In the genomic region with DNA sequence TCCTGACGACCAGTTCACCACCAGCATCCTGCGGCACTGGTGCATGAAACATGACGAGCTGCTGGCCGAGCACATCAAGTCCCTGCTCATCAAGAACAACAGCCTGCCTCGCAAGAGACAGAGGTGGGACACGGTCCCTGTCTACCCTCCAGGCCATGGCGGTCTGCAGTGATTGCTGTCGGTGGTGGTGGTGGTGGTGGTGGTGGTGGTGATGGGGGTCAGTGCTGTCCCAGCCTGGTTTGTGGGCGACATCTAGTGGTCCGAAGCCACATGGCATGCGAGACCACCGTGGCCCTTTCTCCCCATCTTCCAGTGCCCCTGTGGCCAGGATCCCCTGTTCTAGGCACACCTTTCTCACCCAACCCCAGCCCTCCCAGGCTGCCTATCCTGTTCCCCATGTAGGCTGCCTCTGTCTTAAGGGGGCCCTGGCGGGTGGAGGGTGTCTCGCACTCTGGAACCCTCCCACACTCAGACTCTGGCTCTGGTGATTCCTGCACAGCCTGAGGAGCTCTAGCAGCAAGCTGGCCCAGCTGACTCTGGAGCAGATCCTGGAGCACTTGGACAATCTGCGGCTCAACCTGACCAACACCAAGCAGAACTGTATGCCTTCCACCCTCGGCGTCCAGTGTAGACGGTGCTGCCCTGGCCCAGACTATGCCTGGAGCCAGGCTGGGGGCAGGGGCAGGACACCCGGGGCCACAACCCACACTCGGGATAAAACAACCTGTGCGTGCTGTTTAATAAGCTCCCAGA, we compare ENCODE assay signal across 7 cellular contexts. TPM values are rescaled to one million over a fixed set of nuclear protein-coding genes. Genes with fewer than 3 reads are reported as not detected.
DNase-seq lines count a peak whose midpoint lies in the region; ATAC-seq, FAIRE-seq and TF ChIP-seq lines count a peak whose summit lies in the region.

No MANE protein-coding gene starts in this region.

- H3K36me3 ChIP-seq in PC-9 (ENCODE audit: low read depth) (peaks cover 9% of the 10 kb centered on the region; the same call in 1 of the 2 replicates), spleen (peaks cover 3 to 65% (median 45%) of the 10 kb centered on the region in 6 donors)

- 0 out of 2 replicates have a peak, but pooled peaks cover 4% of the 10 kb centered on the region for H4K20me1 ChIP-seq in PC-9 (ENCODE audit: insufficient read depth)

- no peak for TF ChIP-seq POLR2A in spleen (IDR thresholded peaks at IDR 0.05)

- 74 to 88% (median 81%) methylated on average over 19 to 21 of the region's 21 CpGs for WGBS in spleen, 5 donors

- no TSS peak for BruUV-seq in PC-9 (replicated peaks; lab: Mats Ljungman, UMichigan)

- ATAC-seq in GM19455 (IDR thresholded peaks at IDR 0.05; ENCODE audit: unreplicated experiment) (no peak), HG03108 (IDR thresholded peaks at IDR 0.05; ENCODE audit: unreplicated experiment) (no peak)

- H3K27ac ChIP-seq in PC-9: no peak overlapping the region
- H3K27ac ChIP-seq in spleen: peak overlapping the region in 3 of 8 donors; percentile 61 to 93 (median 84)

- no peaks in the 10 kb centered on the region for H3K27me3 ChIP-seq in PC-9 (ENCODE audit: insufficient read depth, low read depth)
- no peaks in the 10 kb centered on the region for H3K27me3 ChIP-seq in spleen (replicated peaks in 1 of 7)

- no peaks in the 10 kb centered on the region for H3K79me2 ChIP-seq in PC-9 (ENCODE audit: low read depth)

- peaks cover 13% of the 10 kb centered on the region; the same call in 1 of the 2 replicates for H3F3A ChIP-seq in PC-9 (ENCODE audit: insufficient read depth, low read depth)

- no peak overlapping the region for H3K4me2 ChIP-seq in PC-9

- H2AFZ ChIP-seq in PC-9: no peak overlapping the region

- peak; percentile 53 for TF ChIP-seq CTCF in GM12873 (IDR thresholded peaks at IDR 0.05; ENCODE audit: insufficient read depth, low read depth, low read length, missing control alignments)
- TF ChIP-seq CTCF in PC-9 (conservative IDR thresholded peaks at IDR 0.05): peak; percentile 37; the same call in 1 of the 2 replicates
- TF ChIP-seq CTCF in fibroblast of villous mesenchyme (IDR thresholded peaks at IDR 0.05; ENCODE audit: insufficient read depth, low read depth, low read length): peak; percentile 35
- peak in 7 of 11 experiments; percentile 37 to 50 (median 46) for TF ChIP-seq CTCF in spleen (IDR thresholded peaks at IDR 0.05 in 8 of 11, conservative IDR thresholded peaks at IDR 0.05 in 3 of 11)

- H3K4me3 ChIP-seq in PC-9 (no peak overlapping the region), fibroblast of villous mesenchyme (ENCODE audit: low read depth, low read length) (no peak overlapping the region), spleen (no peak overlapping the region)

- no peak for FAIRE-seq in frontal cortex (lab: Jason Lieb, UNC)

- intact Hi-C loops in PC-9 (cut with micrococcal nuclease; ENCODE audit: unreplicated experiment): no loop called here
- intact Hi-C loops in spleen (cut with DNase I; ENCODE audit: low total_unique reads): no loop called here

- H3K4me1 ChIP-seq in PC-9 (replicated peaks; ENCODE audit: insufficient read depth) (0 out of 2 replicates have a peak, but pooled peaks cover 12% of the 10 kb centered on the region), spleen (peaks cover 21 to 70% (median 59%) of the 10 kb centered on the region in 6 donors)

- no peaks in the 10 kb centered on the region for H3K9me3 ChIP-seq in PC-9 (ENCODE audit: insufficient read depth, low read depth)
- no peaks in the 10 kb centered on the region for H3K9me3 ChIP-seq in spleen

- CTCF ChIA-PET in PC-9 (lab: Charles Lee): no interaction called here

- POLR2A ChIA-PET in PC-9 (lab: Charles Lee; ENCODE audit: unreplicated experiment): no interaction called here

- no peak for DNase-seq in PC-9
- DNase-seq in fibroblast of villous mesenchyme (ENCODE audit: low read depth): no peak
- DNase-seq in spleen: peak; percentile 72
- DNase-seq in frontal cortex (ENCODE audit: low spot score in 2 of 2): no peak

- H3K9me2 ChIP-seq in PC-9 (ENCODE audit: insufficient read depth): no peaks in the 10 kb centered on the region

RNA-seq across cellular contexts. Expression of gene SLC27A3, which starts 3.2 kb away (rescaled TPM):
- 14.4 and 17.1 TPM in 2 replicates for total RNA-seq in PC-9 (2021)
- 6.9 and 14.8 TPM in 2 replicates for total RNA-seq in fibroblast of villous mesenchyme
- total RNA-seq in spleen: 10 to 100 TPM; 11.1 to 28.4 (median 20.0) TPM
- polyA plus RNA-seq in spleen: 10 to 100 TPM; 23.4 to 54.5 (median 48.6) TPM
- total RNA-seq in frontal cortex: 14.7 TPM

RNA-seq across cellular contexts. Expression of gene INTS3, which starts 44.2 kb away (rescaled TPM):
- 62.5 and 91.7 TPM in 2 replicates for total RNA-seq in PC-9 (2021)
- 37.0 and 51.4 TPM in 2 replicates for total RNA-seq in fibroblast of villous mesenchyme
- total RNA-seq in spleen: 10 to 100 TPM; 38.1 to 66.2 (median 49.0) TPM
- polyA plus RNA-seq in spleen: 10 to 100 TPM; 24.7 to 51.9 (median 46.6) TPM
- 29.8 TPM for total RNA-seq in frontal cortex
